In genomic region chr11:129192150-129192549, GRCh38 we compare ENCODE assay signal across 12 cellular contexts. TPM values are rescaled to one million over a fixed set of nuclear protein-coding genes. Genes with fewer than 3 reads are reported as not detected.
DNase-seq lines count a peak whose midpoint lies in the region; ATAC-seq, FAIRE-seq and TF ChIP-seq lines count a peak whose summit lies in the region.
"Had no signal": no experiment of that assay in that cellular context is flagged by ENCODE, and none has a peak within 500 bp of the region (broad histone marks: within the 10 kb centered on the region; RNA-seq: fewer than 3 reads in every experiment).

Gene ARHGAP32 (minus strand): TSS chr11:129192325. CDS start chr11:129192198, 127 bp downstream.

- no peak for TF ChIP-seq CTCF in GM23338 (conservative IDR thresholded peaks at IDR 0.05; ENCODE audit: low read depth in 2 of 2)
- TF ChIP-seq CTCF in Peyer's patch (IDR thresholded peaks at IDR 0.05), result no peak
- no peak for TF ChIP-seq CTCF in psoas muscle (IDR thresholded peaks at IDR 0.05)

- TF ChIP-seq POLR2A in Peyer's patch (IDR thresholded peaks at IDR 0.05), result no peak

- H3K36me3 Mint-ChIP-seq in GM23338 (ENCODE audit: low read depth), result peaks cover 6% of the 10 kb centered on the region; the same call in 2 of the 3 replicates

- H3K36me3 ChIP-seq in GM23338 (ENCODE audit: insufficient read depth) (no peaks in the 10 kb centered on the region; the same call in 1 of the 2 replicates), Peyer's patch (no peaks in the 10 kb centered on the region), psoas muscle (ENCODE audit: insufficient read depth in 1 of 2, low read depth in 1 of 2) (no peaks in the 10 kb centered on the region)

- no peak for FAIRE-seq in frontal cortex (lab: Jason Lieb, UNC)

- intact Hi-C loops in psoas muscle (cut with DNase I), result no loop called here

- peak within 1 kb of the TSS; percentile 50 for H3K4me2 ChIP-seq in GM23338

- H3K9me3 Mint-ChIP-seq in GM23338, result peaks cover 1% of the 10 kb centered on the region; the same call in 2 of the 3 replicates

- H3K4me1 Mint-ChIP-seq in GM23338, result peaks cover 5% of the 10 kb centered on the region

- peaks cover 31% of the 10 kb centered on the region for H3K4me1 ChIP-seq in GM23338 (ENCODE audit: insufficient read depth)
- H3K4me1 ChIP-seq in Peyer's patch, result no peaks in the 10 kb centered on the region
- H3K4me1 ChIP-seq in psoas muscle, result peaks cover 7% of the 10 kb centered on the region

- WGBS in psoas muscle, 3 donors, result 80 to 92% (median 92%) methylated on average over 2 of the region's 2 CpGs

- no peak within 1 kb of the TSS for H3K4me3 Mint-ChIP-seq in GM23338
- H3K4me3 Mint-ChIP-seq: naive B cell had no signal

- DNase-seq in GM23338 (ENCODE audit: low spot score) (no peak), Peyer's patch (no peak), frontal cortex (ENCODE audit: low spot score in 2 of 2) (no peak), renal cortical epithelial cell (ENCODE audit: low read depth) (peak; percentile 70), psoas muscle (no peak), KG1 (lab: John Stamatoyannopoulos, UW) (no peak), SHP77 (lab: John Stamatoyannopoulos, UW) (no peak)
- DNase-seq: activated naive CD4-positive, alpha-beta T cell; DND-41; naive B cell; NCI-H1092 had no signal

- H3K27me3 ChIP-seq in GM23338 (ENCODE audit: insufficient read depth) (no peaks in the 10 kb centered on the region), Peyer's patch (no peaks in the 10 kb centered on the region), psoas muscle (ENCODE audit: insufficient read depth in 3 of 3, low read length in 2 of 3) (no peaks in the 10 kb centered on the region)

- H3K4me3 ChIP-seq in GM23338 (no peak within 1 kb of the TSS), Peyer's patch (no peak within 1 kb of the TSS), psoas muscle (no peak within 1 kb of the TSS)

- peaks cover 2% of the 10 kb centered on the region for H3K27me3 Mint-ChIP-seq in GM23338 (ENCODE audit: insufficient read depth, low read depth, poor library complexity)
- H3K27me3 Mint-ChIP-seq: naive B cell had no signal

- H3K27ac Mint-ChIP-seq in GM23338, result no peak within 1 kb of the TSS
- H3K27ac Mint-ChIP-seq: naive B cell had no signal

- no peaks in the 10 kb centered on the region for H3K9me2 ChIP-seq in GM23338 (ENCODE audit: insufficient read depth)

- H3F3A ChIP-seq in GM23338 (replicated peaks; ENCODE audit: low read depth), result no peaks in the 10 kb centered on the region

- ATAC-seq in GM23338 (peak; percentile 76), psoas muscle (no peak), HG03571 (IDR thresholded peaks at IDR 0.05; ENCODE audit: unreplicated experiment) (no peak)

- no peak within 1 kb of the TSS for H2AFZ ChIP-seq in GM23338

- H3K79me2 ChIP-seq in GM23338 (replicated peaks; ENCODE audit: insufficient read depth), result peaks cover 60% of the 10 kb centered on the region

- H4K20me1 ChIP-seq in GM23338 (replicated peaks; ENCODE audit: insufficient read depth), result no peaks in the 10 kb centered on the region; the same call in 1 of the 2 replicates

- H3K27ac ChIP-seq in GM23338 (ENCODE audit: low read depth), result peak within 1 kb of the TSS; percentile 10; the same call in 1 of the 2 replicates
- no peak within 1 kb of the TSS for H3K27ac ChIP-seq in Peyer's patch
- no peak within 1 kb of the TSS for H3K27ac ChIP-seq in psoas muscle

- H3K9me3 ChIP-seq in Peyer's patch, result no peaks in the 10 kb centered on the region
- H3K9me3 ChIP-seq in psoas muscle, result no peaks in the 10 kb centered on the region

TF ChIP-seq in GM23338, 12 proteins besides CTCF, POLR2A, EP300 and RAD21:
- no peak for TF ChIP-seq ZNF462 (CRISPR knock-in tag; IDR thresholded peaks at IDR 0.05)

RNA-seq across cellular contexts. Expression of gene ARHGAP32, which starts in this region (rescaled TPM):
- total RNA-seq in GM23338 (2014; rRNA removed; shearing (Covaris generic)), result 15.3 and 17.2 TPM in 2 replicates
- 3.4 and 3.9 TPM in 2 replicates for polyA plus RNA-seq in GM23338 (2016; fragmentation: Nextera tagmentation; extraction: Ambion mirVana)
- 100 to 1,000 TPM in 2 of 4 donors, 10 to 100 TPM in 2; 41.3 to 108 (median 101) TPM for total RNA-seq in Peyer's patch
- total RNA-seq in frontal cortex, result 79.9 TPM
- total RNA-seq in renal cortical epithelial cell, result 10.9 and 18.9 TPM in 2 replicates
- 10 to 100 TPM in 1 of 4 donors, 1 to 10 TPM in 3; 6.4 to 10.1 (median 8.1) TPM for total RNA-seq in psoas muscle
- polyA plus RNA-seq in psoas muscle, result 1 to 10 TPM; 1.3 to 5.2 (median 2.4) TPM
